In the genomic region with DNA sequence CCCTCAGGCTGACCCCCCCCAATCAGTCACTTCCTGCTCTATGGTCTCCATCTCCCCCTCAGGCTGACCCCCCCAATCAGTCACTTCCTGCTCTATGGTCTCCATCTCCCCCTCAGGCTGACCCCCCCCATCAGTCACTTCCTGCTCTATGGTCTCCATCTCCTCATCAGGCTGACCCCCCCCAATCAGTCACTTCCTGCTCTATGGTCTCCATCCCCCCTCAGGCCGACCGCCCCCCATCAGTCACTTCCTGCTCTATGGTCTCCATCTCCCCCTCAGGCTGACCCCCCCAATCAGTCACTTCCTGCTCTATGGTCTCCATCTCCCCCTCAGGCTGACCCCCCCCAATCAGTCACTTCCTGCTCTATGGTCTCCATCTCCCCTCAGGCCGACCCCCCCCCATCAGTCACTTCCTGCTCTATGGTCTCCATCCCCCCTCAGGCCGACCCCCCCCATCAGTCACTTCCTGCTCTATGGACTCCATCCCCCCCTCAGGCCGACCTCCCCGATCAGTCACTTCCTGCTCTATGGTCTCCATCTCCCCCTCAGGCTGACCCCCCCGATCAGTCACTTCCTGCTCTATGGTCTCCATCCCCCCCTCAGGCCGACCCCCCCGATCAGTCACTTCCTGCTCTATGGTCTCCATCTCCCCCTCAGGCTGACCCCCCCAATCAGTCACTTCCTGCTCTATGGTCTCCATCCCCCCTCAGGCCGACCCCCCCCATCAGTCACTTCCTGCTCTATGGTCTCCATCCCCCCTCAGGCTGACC, we compare ENCODE assay signal across 1 cellular context. TPM values are rescaled to one million over a fixed set of nuclear protein-coding genes. Genes with fewer than 3 reads are reported as not detected.
"Had no signal": no experiment of that assay in that cellular context is flagged by ENCODE, and none has a peak within 500 bp of the region (broad histone marks: within the 10 kb centered on the region; RNA-seq: fewer than 3 reads in every experiment).

No MANE protein-coding gene starts in this region.

RNA-seq across cellular contexts. Expression of a gene that starts 37.7 kb away (rescaled TPM):
- total RNA-seq: ascending aorta had no signal
